Comparison of ENCODE assay signal across 12 cellular contexts in the genomic region with DNA sequence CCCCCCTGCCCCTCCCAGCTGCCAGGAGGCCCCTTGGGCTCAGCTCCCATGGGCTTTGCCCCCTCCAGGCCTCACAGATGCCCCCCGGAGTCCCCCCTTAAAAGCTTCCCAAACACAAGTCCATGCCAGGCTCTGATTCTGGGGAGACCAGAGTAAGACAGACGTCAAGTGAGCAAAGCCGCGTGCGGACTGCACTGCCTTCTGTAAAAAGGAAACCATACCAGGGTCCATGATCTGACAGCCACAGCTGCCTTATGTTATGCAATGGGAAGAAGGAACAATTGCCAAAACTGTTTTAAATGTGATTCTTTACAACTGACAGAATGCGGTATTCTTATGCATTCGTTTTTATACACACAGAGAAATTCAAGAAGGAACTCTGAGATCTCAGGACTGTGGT. TPM values are rescaled to one million over a fixed set of nuclear protein-coding genes. Genes with fewer than 3 reads are reported as not detected.
DNase-seq lines count a peak whose midpoint lies in the region; ATAC-seq and TF ChIP-seq lines count a peak whose summit lies in the region.
"Had no signal": no experiment of that assay in that cellular context is flagged by ENCODE, and none has a peak within 500 bp of the region (broad histone marks: within the 10 kb centered on the region; RNA-seq: fewer than 3 reads in every experiment).

No MANE protein-coding gene starts in this region.

- CTCF ChIA-PET in activated CD4-positive, alpha-beta T cell treated with anti-CD3 and anti-CD28 coated beads for 36 hours (lab: Charles Lee): interaction anchor here (0.7 kb wide), 1 partner anchor 379 kb away, joined by 4 read pairs; no protein-coding TSS in a partner anchor

- ATAC-seq in stimulated activated memory B cell treated with anti-CD40 and anti-IgM and Interleukin-4, amounts not matched to agents 10 μg/mL and 1 μg/mL and 100 μg/mL, for 72 hours: no peak
- ATAC-seq in activated CD4-positive, alpha-beta T cell treated with anti-CD3 and anti-CD28 coated beads for 36 hours: no peak
- ATAC-seq: A549 had no signal

- peak; percentile 72 for DNase-seq in NCI-H82 (lab: John Stamatoyannopoulos, UW)
- DNase-seq in NCI-H82 treated with DMSO at 0.1 percent for 48 hours (lab: John Stamatoyannopoulos, UW; ENCODE audit: unreplicated experiment): no peak
- peak; percentile 38 for DNase-seq in RPMI8226
- DNase-seq in glutamatergic neuron: no peak
- DNase-seq in kidney tubule cell (ENCODE audit: low spot score): no peak
- DNase-seq in activated CD4-positive, alpha-beta T cell treated with anti-CD3 and anti-CD28 coated beads for 36 hours: no peak
- DNase-seq in AG08396 (ENCODE audit: low spot score): no peak

- intact Hi-C loops in activated CD4-positive, alpha-beta T cell treated with anti-CD3 and anti-CD28 coated beads for 36 hours (cut with DNase I, micrococcal nuclease): no loop called here

- peaks cover 5% of the 10 kb centered on the region for H3K27me3 Mint-ChIP-seq in glutamatergic neuron (ENCODE audit: unreplicated experiment)
- H3K27me3 Mint-ChIP-seq in stimulated activated memory B cell treated with anti-CD40 and anti-IgM and Interleukin-4, amounts not matched to agents 10 μg/mL and 1 μg/mL and 100 μg/mL, for 72 hours: no peaks in the 10 kb centered on the region
- H3K27me3 Mint-ChIP-seq in activated CD4-positive, alpha-beta T cell treated with anti-CD3 and anti-CD28 coated beads for 36 hours: no peaks in the 10 kb centered on the region
- H3K27me3 Mint-ChIP-seq: activated CD4-positive, alpha-beta memory T cell treated with anti-CD3 and anti-CD28 coated beads, Interleukin-2, amount 10 ng/mL, durations not matched to agents 7 days and 5 days had no signal

- H3K4me3 Mint-ChIP-seq in glutamatergic neuron (ENCODE audit: unreplicated experiment): no peak overlapping the region
- no peak overlapping the region for H3K4me3 Mint-ChIP-seq in stimulated activated memory B cell treated with anti-CD40 and anti-IgM and Interleukin-4, amounts not matched to agents 10 μg/mL and 1 μg/mL and 100 μg/mL, for 72 hours
- no peak overlapping the region for H3K4me3 Mint-ChIP-seq in activated CD4-positive, alpha-beta T cell treated with anti-CD3 and anti-CD28 coated beads for 36 hours

- H3K36me3 Mint-ChIP-seq in glutamatergic neuron (ENCODE audit: unreplicated experiment): peaks cover 4% of the 10 kb centered on the region
- peaks cover 62% of the 10 kb centered on the region for H3K36me3 Mint-ChIP-seq in stimulated activated memory B cell treated with anti-CD40 and anti-IgM and Interleukin-4, amounts not matched to agents 10 μg/mL and 1 μg/mL and 100 μg/mL, for 72 hours
- peaks cover 22% of the 10 kb centered on the region for H3K36me3 Mint-ChIP-seq in activated CD4-positive, alpha-beta T cell treated with anti-CD3 and anti-CD28 coated beads for 36 hours (ENCODE audit: low read depth)

- peak overlapping the region; percentile 97 for H3K27ac Mint-ChIP-seq in glutamatergic neuron (ENCODE audit: unreplicated experiment)
- peak overlapping the region; percentile 34 for H3K27ac Mint-ChIP-seq in stimulated activated memory B cell treated with anti-CD40 and anti-IgM and Interleukin-4, amounts not matched to agents 10 μg/mL and 1 μg/mL and 100 μg/mL, for 72 hours
- H3K27ac Mint-ChIP-seq in activated CD4-positive, alpha-beta T cell treated with anti-CD3 and anti-CD28 coated beads for 36 hours: no peak overlapping the region

- H3K4me1 Mint-ChIP-seq in glutamatergic neuron (ENCODE audit: low read depth, unreplicated experiment): peaks cover 18% of the 10 kb centered on the region
- H3K4me1 Mint-ChIP-seq in stimulated activated memory B cell treated with anti-CD40 and anti-IgM and Interleukin-4, amounts not matched to agents 10 μg/mL and 1 μg/mL and 100 μg/mL, for 72 hours: peaks cover 6% of the 10 kb centered on the region
- peaks cover 16% of the 10 kb centered on the region for H3K4me1 Mint-ChIP-seq in activated CD4-positive, alpha-beta T cell treated with anti-CD3 and anti-CD28 coated beads for 36 hours

- POLR2A ChIA-PET in activated CD4-positive, alpha-beta T cell treated with anti-CD3 and anti-CD28 coated beads for 36 hours (lab: Charles Lee): no interaction called here

- H3K9me3 Mint-ChIP-seq in glutamatergic neuron (ENCODE audit: unreplicated experiment): peaks cover 8% of the 10 kb centered on the region
- H3K9me3 Mint-ChIP-seq in stimulated activated memory B cell treated with anti-CD40 and anti-IgM and Interleukin-4, amounts not matched to agents 10 μg/mL and 1 μg/mL and 100 μg/mL, for 72 hours: no peaks in the 10 kb centered on the region
- no peaks in the 10 kb centered on the region for H3K9me3 Mint-ChIP-seq in activated CD4-positive, alpha-beta T cell treated with anti-CD3 and anti-CD28 coated beads for 36 hours (ENCODE audit: low read depth)
- H3K9me3 Mint-ChIP-seq: activated CD4-positive, alpha-beta memory T cell treated with anti-CD3 and anti-CD28 coated beads, Interleukin-2, amount 10 ng/mL, durations not matched to agents 7 days and 5 days had no signal

- no peak for TF ChIP-seq CTCF in glutamatergic neuron (IDR thresholded peaks at IDR 0.05; ENCODE audit: partially characterized antibody, unreplicated experiment)

RNA-seq across cellular contexts. Expression of gene HEXD, which starts 17.9 kb away (rescaled TPM):
- 58.7 TPM for total RNA-seq in glutamatergic neuron (ENCODE audit: unreplicated experiment)
- total RNA-seq in activated CD4-positive, alpha-beta T cell treated with anti-CD3 and anti-CD28 coated beads for 36 hours: 10 to 100 TPM; 23.3 to 26.0 TPM

RNA-seq across cellular contexts. Expression of gene OGFOD3, which starts 18.2 kb away (rescaled TPM):
- total RNA-seq in glutamatergic neuron (ENCODE audit: unreplicated experiment): 23.0 TPM
- 10 to 100 TPM; 20.0 to 22.3 TPM for total RNA-seq in activated CD4-positive, alpha-beta T cell treated with anti-CD3 and anti-CD28 coated beads for 36 hours

RNA-seq across cellular contexts. Expression of gene UTS2R, which starts 28.6 kb away (rescaled TPM):
- 7.2 TPM for total RNA-seq in glutamatergic neuron (ENCODE audit: unreplicated experiment)
- total RNA-seq in activated CD4-positive, alpha-beta T cell treated with anti-CD3 and anti-CD28 coated beads for 36 hours: not detected
- total RNA-seq: activated CD4-positive, alpha-beta memory T cell treated with anti-CD3 and anti-CD28 coated beads, Interleukin-2, amount 10 ng/mL, durations not matched to agents 7 days and 5 days; left lobe of liver had no signal

RNA-seq across cellular contexts. Expression of gene TEX19, which starts 41.2 kb away (rescaled TPM):
- total RNA-seq in glutamatergic neuron (ENCODE audit: unreplicated experiment): not detected
- total RNA-seq in activated CD4-positive, alpha-beta T cell treated with anti-CD3 and anti-CD28 coated beads for 36 hours: not detected
- total RNA-seq: activated CD4-positive, alpha-beta memory T cell treated with anti-CD3 and anti-CD28 coated beads, Interleukin-2, amount 10 ng/mL, durations not matched to agents 7 days and 5 days; left lobe of liver; thoracic aorta had no signal

RNA-seq across cellular contexts. Expression of gene CYBC1, which starts 50.3 kb away (rescaled TPM):
- 134 TPM for total RNA-seq in glutamatergic neuron (ENCODE audit: unreplicated experiment)
- 100 to 1,000 TPM; 286 to 329 TPM for total RNA-seq in activated CD4-positive, alpha-beta T cell treated with anti-CD3 and anti-CD28 coated beads for 36 hours

Comparison
In these comparisons a context has a peak if more than half of its experiments do, and no peak if none do; other contexts are left out.
1. DNase-seq: peak in NCI-H82 (single experiment) and RPMI8226 (single experiment); none in NCI-H82 treated with DMSO at 0.1 percent for 48 hours (single experiment), glutamatergic neuron (single experiment), kidney tubule cell (single experiment), activated CD4-positive, alpha-beta T cell treated with anti-CD3 and anti-CD28 coated beads for 36 hours (single experiment) and AG08396 (single experiment).